ENCODE assay signal across 1 cellular context in the genomic region with DNA sequence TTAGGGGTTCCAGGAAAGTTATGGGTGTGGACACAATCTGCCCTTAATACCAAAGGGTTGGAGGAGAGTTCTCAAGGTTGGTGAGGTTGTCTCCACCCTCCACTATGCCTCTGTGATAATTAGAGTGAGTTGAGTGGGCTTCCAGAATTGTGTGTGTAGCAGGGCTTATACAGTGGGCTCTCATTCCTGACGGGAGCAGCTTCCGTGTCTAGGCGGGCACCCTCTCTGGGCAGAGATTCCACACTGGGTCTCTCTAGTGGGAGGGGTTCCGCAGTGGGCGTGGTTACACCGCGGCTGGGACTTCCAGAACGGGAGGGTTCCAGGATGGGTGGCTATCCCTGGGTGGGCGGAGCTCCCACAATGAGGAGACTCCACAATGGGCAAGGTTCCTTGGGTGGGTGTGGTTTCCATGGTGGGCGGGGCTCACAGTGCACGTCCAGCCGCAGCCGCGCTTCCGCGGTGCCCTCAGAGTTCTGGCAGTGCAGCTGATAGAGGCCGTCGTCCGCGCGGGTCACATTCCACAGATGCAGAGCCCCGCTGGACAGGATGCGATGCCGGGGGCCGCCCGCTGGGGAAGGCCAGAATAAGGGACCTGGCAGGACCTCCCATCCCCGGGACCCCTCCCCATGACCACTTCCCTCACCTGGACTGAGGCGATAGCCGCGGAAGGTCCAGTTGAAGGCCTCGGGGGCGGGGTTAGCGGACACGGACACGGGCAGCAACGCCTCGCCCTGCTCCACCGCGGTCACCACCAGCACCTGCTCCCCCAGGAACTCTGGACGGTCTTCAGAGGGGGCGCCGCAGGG.
A peak's percentile ranks its signal among the peaks of the same experiment; 100 is the strongest.
TF ChIP-seq lines count a peak whose summit lies in the region.

No MANE protein-coding gene starts in this region.

TF ChIP-seq in HepG2, 621 proteins besides CTCF, POLR2A, EP300 and RAD21:
- TF ChIP-seq POLR2G (IDR thresholded peaks at IDR 0.05; ENCODE audit: low read depth, low read length): no peak
- TF ChIP-seq, protein P1, sequence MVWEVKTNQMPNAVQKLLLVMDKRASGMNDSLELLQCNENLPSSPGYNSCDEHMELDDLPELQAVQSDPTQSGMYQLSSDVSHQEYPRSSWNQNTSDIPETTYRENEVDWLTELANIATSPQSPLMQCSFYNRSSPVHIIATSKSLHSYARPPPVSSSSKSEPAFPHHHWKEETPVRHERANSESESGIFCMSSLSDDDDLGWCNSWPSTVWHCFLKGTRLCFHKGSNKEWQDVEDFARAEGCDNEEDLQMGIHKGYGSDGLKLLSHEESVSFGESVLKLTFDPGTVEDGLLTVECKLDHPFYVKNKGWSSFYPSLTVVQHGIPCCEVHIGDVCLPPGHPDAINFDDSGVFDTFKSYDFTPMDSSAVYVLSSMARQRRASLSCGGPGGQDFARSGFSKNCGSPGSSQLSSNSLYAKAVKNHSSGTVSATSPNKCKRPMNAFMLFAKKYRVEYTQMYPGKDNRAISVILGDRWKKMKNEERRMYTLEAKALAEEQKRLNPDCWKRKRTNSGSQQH (CRISPR knock-in tag; IDR thresholded peaks at IDR 0.05; ENCODE audit: low read depth): no peak
- TF ChIP-seq, protein P2, sequence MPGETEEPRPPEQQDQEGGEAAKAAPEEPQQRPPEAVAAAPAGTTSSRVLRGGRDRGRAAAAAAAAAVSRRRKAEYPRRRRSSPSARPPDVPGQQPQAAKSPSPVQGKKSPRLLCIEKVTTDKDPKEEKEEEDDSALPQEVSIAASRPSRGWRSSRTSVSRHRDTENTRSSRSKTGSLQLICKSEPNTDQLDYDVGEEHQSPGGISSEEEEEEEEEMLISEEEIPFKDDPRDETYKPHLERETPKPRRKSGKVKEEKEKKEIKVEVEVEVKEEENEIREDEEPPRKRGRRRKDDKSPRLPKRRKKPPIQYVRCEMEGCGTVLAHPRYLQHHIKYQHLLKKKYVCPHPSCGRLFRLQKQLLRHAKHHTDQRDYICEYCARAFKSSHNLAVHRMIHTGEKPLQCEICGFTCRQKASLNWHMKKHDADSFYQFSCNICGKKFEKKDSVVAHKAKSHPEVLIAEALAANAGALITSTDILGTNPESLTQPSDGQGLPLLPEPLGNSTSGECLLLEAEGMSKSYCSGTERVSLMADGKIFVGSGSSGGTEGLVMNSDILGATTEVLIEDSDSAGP (CRISPR knock-in tag; IDR thresholded peaks at IDR 0.05; ENCODE audit: borderline replicate concordance): 0 out of 2 replicates have a peak, but pooled peaks have one; percentile 4
- no peak for TF ChIP-seq ZBTB8A (CRISPR knock-in tag; IDR thresholded peaks at IDR 0.05; ENCODE audit: borderline replicate concordance, low read depth)
- TF ChIP-seq NR2C2 (CRISPR knock-in tag; IDR thresholded peaks at IDR 0.05; ENCODE audit: borderline replicate concordance): 0 out of 2 replicates have a peak, but pooled peaks have one; percentile 14
- 0 out of 2 replicates have a peak, but pooled peaks have one; percentile 2 for TF ChIP-seq HNF4A (CRISPR knock-in tag; IDR thresholded peaks at IDR 0.05)
- TF ChIP-seq, protein P3, sequence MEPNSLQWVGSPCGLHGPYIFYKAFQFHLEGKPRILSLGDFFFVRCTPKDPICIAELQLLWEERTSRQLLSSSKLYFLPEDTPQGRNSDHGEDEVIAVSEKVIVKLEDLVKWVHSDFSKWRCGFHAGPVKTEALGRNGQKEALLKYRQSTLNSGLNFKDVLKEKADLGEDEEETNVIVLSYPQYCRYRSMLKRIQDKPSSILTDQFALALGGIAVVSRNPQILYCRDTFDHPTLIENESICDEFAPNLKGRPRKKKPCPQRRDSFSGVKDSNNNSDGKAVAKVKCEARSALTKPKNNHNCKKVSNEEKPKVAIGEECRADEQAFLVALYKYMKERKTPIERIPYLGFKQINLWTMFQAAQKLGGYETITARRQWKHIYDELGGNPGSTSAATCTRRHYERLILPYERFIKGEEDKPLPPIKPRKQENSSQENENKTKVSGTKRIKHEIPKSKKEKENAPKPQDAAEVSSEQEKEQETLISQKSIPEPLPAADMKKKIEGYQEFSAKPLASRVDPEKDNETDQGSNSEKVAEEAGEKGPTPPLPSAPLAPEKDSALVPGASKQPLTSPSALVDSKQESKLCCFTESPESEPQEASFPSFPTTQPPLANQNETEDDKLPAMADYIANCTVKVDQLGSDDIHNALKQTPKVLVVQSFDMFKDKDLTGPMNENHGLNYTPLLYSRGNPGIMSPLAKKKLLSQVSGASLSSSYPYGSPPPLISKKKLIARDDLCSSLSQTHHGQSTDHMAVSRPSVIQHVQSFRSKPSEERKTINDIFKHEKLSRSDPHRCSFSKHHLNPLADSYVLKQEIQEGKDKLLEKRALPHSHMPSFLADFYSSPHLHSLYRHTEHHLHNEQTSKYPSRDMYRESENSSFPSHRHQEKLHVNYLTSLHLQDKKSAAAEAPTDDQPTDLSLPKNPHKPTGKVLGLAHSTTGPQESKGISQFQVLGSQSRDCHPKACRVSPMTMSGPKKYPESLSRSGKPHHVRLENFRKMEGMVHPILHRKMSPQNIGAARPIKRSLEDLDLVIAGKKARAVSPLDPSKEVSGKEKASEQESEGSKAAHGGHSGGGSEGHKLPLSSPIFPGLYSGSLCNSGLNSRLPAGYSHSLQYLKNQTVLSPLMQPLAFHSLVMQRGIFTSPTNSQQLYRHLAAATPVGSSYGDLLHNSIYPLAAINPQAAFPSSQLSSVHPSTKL (CRISPR knock-in tag; IDR thresholded peaks at IDR 0.05): no peak
- TF ChIP-seq, protein P4, sequence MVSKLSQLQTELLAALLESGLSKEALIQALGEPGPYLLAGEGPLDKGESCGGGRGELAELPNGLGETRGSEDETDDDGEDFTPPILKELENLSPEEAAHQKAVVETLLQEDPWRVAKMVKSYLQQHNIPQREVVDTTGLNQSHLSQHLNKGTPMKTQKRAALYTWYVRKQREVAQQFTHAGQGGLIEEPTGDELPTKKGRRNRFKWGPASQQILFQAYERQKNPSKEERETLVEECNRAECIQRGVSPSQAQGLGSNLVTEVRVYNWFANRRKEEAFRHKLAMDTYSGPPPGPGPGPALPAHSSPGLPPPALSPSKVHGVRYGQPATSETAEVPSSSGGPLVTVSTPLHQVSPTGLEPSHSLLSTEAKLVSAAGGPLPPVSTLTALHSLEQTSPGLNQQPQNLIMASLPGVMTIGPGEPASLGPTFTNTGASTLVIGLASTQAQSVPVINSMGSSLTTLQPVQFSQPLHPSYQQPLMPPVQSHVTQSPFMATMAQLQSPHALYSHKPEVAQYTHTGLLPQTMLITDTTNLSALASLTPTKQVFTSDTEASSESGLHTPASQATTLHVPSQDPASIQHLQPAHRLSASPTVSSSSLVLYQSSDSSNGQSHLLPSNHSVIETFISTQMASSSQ (IDR thresholded peaks at IDR 0.05; ENCODE audit: low read depth): no peak
- TF ChIP-seq, protein P4 (CRISPR knock-in tag; IDR thresholded peaks at IDR 0.05; ENCODE audit: borderline replicate concordance): no peak
- TF ChIP-seq, protein P5, sequence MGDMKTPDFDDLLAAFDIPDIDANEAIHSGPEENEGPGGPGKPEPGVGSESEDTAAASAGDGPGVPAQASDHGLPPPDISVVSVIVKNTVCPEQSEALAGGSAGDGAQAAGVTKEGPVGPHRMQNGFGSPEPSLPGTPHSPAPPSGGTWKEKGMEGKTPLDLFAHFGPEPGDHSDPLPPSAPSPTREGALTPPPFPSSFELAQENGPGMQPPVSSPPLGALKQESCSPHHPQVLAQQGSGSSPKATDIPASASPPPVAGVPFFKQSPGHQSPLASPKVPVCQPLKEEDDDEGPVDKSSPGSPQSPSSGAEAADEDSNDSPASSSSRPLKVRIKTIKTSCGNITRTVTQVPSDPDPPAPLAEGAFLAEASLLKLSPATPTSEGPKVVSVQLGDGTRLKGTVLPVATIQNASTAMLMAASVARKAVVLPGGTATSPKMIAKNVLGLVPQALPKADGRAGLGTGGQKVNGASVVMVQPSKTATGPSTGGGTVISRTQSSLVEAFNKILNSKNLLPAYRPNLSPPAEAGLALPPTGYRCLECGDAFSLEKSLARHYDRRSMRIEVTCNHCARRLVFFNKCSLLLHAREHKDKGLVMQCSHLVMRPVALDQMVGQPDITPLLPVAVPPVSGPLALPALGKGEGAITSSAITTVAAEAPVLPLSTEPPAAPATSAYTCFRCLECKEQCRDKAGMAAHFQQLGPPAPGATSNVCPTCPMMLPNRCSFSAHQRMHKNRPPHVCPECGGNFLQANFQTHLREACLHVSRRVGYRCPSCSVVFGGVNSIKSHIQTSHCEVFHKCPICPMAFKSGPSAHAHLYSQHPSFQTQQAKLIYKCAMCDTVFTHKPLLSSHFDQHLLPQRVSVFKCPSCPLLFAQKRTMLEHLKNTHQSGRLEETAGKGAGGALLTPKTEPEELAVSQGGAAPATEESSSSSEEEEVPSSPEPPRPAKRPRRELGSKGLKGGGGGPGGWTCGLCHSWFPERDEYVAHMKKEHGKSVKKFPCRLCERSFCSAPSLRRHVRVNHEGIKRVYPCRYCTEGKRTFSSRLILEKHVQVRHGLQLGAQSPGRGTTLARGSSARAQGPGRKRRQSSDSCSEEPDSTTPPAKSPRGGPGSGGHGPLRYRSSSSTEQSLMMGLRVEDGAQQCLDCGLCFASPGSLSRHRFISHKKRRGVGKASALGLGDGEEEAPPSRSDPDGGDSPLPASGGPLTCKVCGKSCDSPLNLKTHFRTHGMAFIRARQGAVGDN (CRISPR knock-in tag; IDR thresholded peaks at IDR 0.05): peak; percentile 10; the same call in 1 of the 2 replicates
